Comparison of ENCODE assay signal across 20 cellular contexts in the genomic region with DNA sequence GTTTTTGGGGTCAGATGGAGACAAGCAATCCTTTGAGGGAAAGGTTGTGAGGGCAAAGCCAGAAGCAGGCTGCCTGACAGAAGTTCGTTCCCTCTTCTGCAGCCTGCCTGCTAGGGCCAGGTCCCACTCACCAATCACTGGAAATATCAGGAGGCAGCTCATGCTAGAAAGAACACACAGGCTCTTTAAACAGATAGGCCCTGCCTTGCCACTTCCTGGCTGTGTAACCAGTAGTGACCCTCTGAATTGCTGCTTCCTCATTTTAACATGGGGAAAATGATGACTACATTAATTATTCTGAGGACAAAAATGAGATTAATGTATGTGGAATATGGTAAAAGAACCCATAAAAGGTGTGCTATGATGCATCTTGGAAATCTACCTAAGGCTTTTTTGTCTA. TPM values are rescaled to one million over a fixed set of nuclear protein-coding genes. Genes with fewer than 3 reads are reported as not detected.
DNase-seq lines count a peak whose midpoint lies in the region; ATAC-seq and TF ChIP-seq lines count a peak whose summit lies in the region.
"Had no signal": no experiment of that assay in that cellular context is flagged by ENCODE, and none has a peak within 500 bp of the region (broad histone marks: within the 10 kb centered on the region; RNA-seq: fewer than 3 reads in every experiment).

No MANE protein-coding gene starts in this region.

- H3K27me3 ChIP-seq in HCT116 (ENCODE audit: insufficient read depth, low read length) (no peaks in the 10 kb centered on the region), adrenal gland (no peaks in the 10 kb centered on the region), esophagus muscularis mucosa (no peaks in the 10 kb centered on the region)
- H3K27me3 ChIP-seq: esophagus squamous epithelium, left lung had no signal

- TF ChIP-seq CTCF in HCT116 (IDR thresholded peaks at IDR 0.05 in 2 of 3, conservative IDR thresholded peaks at IDR 0.05 in 1 of 3; ENCODE audit: borderline replicate concordance in 1 of 3, insufficient read depth in 1 of 3, low read depth in 2 of 3, low read length in 2 of 3) (no peak), adrenal gland (IDR thresholded peaks at IDR 0.05) (no peak), esophagus muscularis mucosa (IDR thresholded peaks at IDR 0.05) (no peak)

- H3K4me1 ChIP-seq in HCT116 (ENCODE audit: control insufficient read depth in 1 of 2, insufficient read depth in 2 of 2, low read length in 2 of 2): no peaks in the 10 kb centered on the region
- H3K4me1 ChIP-seq in adrenal gland (replicated peaks in 1 of 2): peaks cover 16 to 33% of the 10 kb centered on the region in 2 donors
- H3K4me1 ChIP-seq in esophagus muscularis mucosa: peaks cover 0 to 19% (median 8%) of the 10 kb centered on the region in 4 donors

- no peaks in the 10 kb centered on the region for H3K9me3 Mint-ChIP-seq in stimulated activated memory B cell treated with anti-CD40 and anti-IgM and Interleukin-4, amounts not matched to agents 10 μg/mL and 1 μg/mL and 100 μg/mL, for 72 hours
- H3K9me3 Mint-ChIP-seq: central memory CD8-positive, alpha-beta T cell; T-cell had no signal

- H3K4me3 ChIP-seq in HCT116 (replicated peaks in 1 of 2; ENCODE audit: low read depth in 1 of 2, low read length in 2 of 2): no peak overlapping the region
- H3K4me3 ChIP-seq in adrenal gland: no peak overlapping the region
- H3K4me3 ChIP-seq in esophagus muscularis mucosa: no peak overlapping the region
- H3K4me3 ChIP-seq: esophagus squamous epithelium, left lung, mucosa of descending colon had no signal

- no peak for TF ChIP-seq RAD21 in HCT116 (IDR thresholded peaks at IDR 0.05; ENCODE audit: low read depth)

- DNase-seq in HCT116 (ENCODE audit: low read depth, low spot score) (no peak), NOMO-1 treated with dmso at 0.1 percent for 144 hours (lab: John Stamatoyannopoulos, UW; ENCODE audit: unreplicated experiment) (peak; percentile 4), adrenal gland (peak in 1 of 7 donors; percentile 24), esophagus muscularis mucosa (ENCODE audit: extremely low spot score) (no peak), NCI-H1694 treated with DMSO at 0.1 percent for 48 hours (lab: John Stamatoyannopoulos, UW) (no peak)
- DNase-seq: activated CD4-positive, CD25-positive, alpha-beta regulatory T cell; aorta; esophagus squamous epithelium; left lung; NCI-H1436 treated with DMSO at 0.1 percent for 48 hours; NCI-H226; nucleus accumbens; right cardiac atrium; T-cell had no signal

- H3K4me1 Mint-ChIP-seq in stimulated activated memory B cell treated with anti-CD40 and anti-IgM and Interleukin-4, amounts not matched to agents 10 μg/mL and 1 μg/mL and 100 μg/mL, for 72 hours: peaks cover 11% of the 10 kb centered on the region

- peaks cover 81% of the 10 kb centered on the region for H3K36me3 Mint-ChIP-seq in stimulated activated memory B cell treated with anti-CD40 and anti-IgM and Interleukin-4, amounts not matched to agents 10 μg/mL and 1 μg/mL and 100 μg/mL, for 72 hours

- RAD21 ChIA-PET in HCT116 (lab: Charles Lee; ENCODE audit: low non-redundant PET in 1 of 2, low total read pairs in 2 of 2, uncharacterized antibody in 2 of 2, unreplicated experiment in 2 of 2): no interaction called here

- BruUV-seq in HCT116 (replicated peaks; lab: Mats Ljungman, UMichigan): TSS peak; percentile 9

- H3K9me3 ChIP-seq in HCT116 (ENCODE audit: control insufficient read depth in 1 of 2, insufficient read depth in 1 of 2, low read depth in 1 of 2, low read length in 2 of 2) (no peaks in the 10 kb centered on the region), adrenal gland (replicated peaks in 1 of 3) (no peaks in the 10 kb centered on the region), esophagus muscularis mucosa (no peaks in the 10 kb centered on the region)
- H3K9me3 ChIP-seq: esophagus squamous epithelium, left lung, mucosa of descending colon had no signal

- no peaks in the 10 kb centered on the region for H3K27me3 Mint-ChIP-seq in stimulated activated memory B cell treated with anti-CD40 and anti-IgM and Interleukin-4, amounts not matched to agents 10 μg/mL and 1 μg/mL and 100 μg/mL, for 72 hours
- H3K27me3 Mint-ChIP-seq: central memory CD8-positive, alpha-beta T cell; T-cell had no signal

- H3K4me2 ChIP-seq in HCT116 (ENCODE audit: low read length): no peak overlapping the region

- ATAC-seq in HCT116: no peak
- no peak for ATAC-seq in stimulated activated memory B cell treated with anti-CD40 and anti-IgM and Interleukin-4, amounts not matched to agents 10 μg/mL and 1 μg/mL and 100 μg/mL, for 72 hours
- no peak for ATAC-seq in GM19467 (IDR thresholded peaks at IDR 0.05; ENCODE audit: unreplicated experiment)
- ATAC-seq: left lung, mucosa of descending colon, right cardiac atrium, T-cell had no signal

- POLR2A ChIA-PET in HCT116 (lab: Charles Lee): no interaction called here

- CTCF ChIA-PET in HCT116 (lab: Charles Lee): no interaction called here

- no peak overlapping the region for H3K9ac ChIP-seq in HCT116 (ENCODE audit: low read length)

- TF ChIP-seq POLR2A in HCT116 (IDR thresholded peaks at IDR 0.05; ENCODE audit: borderline replicate concordance, extremely low read depth, insufficient read depth, insufficient read length) (no peak), adrenal gland (IDR thresholded peaks at IDR 0.05) (no peak), esophagus muscularis mucosa (IDR thresholded peaks at IDR 0.05; ENCODE audit: low read depth) (no peak)

- intact Hi-C loops in HCT116 (cut with micrococcal nuclease): no loop called here
- intact Hi-C loops in adrenal gland (cut with DNase I): no loop called here
- intact Hi-C loops in esophagus muscularis mucosa (cut with DNase I): loop anchor here (10.0 kb wide), 2 partner anchors 179 to 569 kb away; no protein-coding TSS in a partner anchor

- no peaks in the 10 kb centered on the region for H3K79me2 ChIP-seq in HCT116 (ENCODE audit: insufficient read depth, low read length)

- no peak for TF ChIP-seq EP300 in esophagus muscularis mucosa (IDR thresholded peaks at IDR 0.05)

- H3K9me2 ChIP-seq in HCT116 (ENCODE audit: insufficient read depth): no peaks in the 10 kb centered on the region

- no peak overlapping the region for H3K27ac ChIP-seq in HCT116 (ENCODE audit: low read depth, low read length)
- peak overlapping the region in 3 of 5 donors; percentile 27 to 38 (median 34) for H3K27ac ChIP-seq in adrenal gland
- peak overlapping the region in 1 of 4 donors; percentile 20 for H3K27ac ChIP-seq in esophagus muscularis mucosa (replicated peaks in 1 of 4)
- H3K27ac ChIP-seq: left lung had no signal

- WGBS in adrenal gland, 4 donors: 65 to 80% (median 73%) methylated on average over 1 of the region's 1 CpG
- WGBS in esophagus muscularis mucosa: 67% methylated on average over 1 of the region's 1 CpG

- H3K36me3 ChIP-seq in HCT116 (ENCODE audit: control insufficient read depth in 1 of 2, insufficient read depth in 2 of 2, low read length in 2 of 2) (peaks cover 20 to 24% of the 10 kb centered on the region in 2 experiments; a peak in 3 of 4 replicates), adrenal gland (replicated peaks in 1 of 2) (peaks cover 0 to 35% of the 10 kb centered on the region in 2 donors), esophagus muscularis mucosa (peaks cover 37 to 81% (median 57%) of the 10 kb centered on the region in 4 donors)

- H4K20me1 ChIP-seq in HCT116 (ENCODE audit: insufficient read depth): no peaks in the 10 kb centered on the region

- H3K27ac Mint-ChIP-seq in stimulated activated memory B cell treated with anti-CD40 and anti-IgM and Interleukin-4, amounts not matched to agents 10 μg/mL and 1 μg/mL and 100 μg/mL, for 72 hours: peak overlapping the region; percentile 36
- H3K27ac Mint-ChIP-seq: T-cell had no signal

- no peak overlapping the region for H2AFZ ChIP-seq in HCT116 (ENCODE audit: low read depth, low read length, poor library complexity, severe bottlenecking)

- H3K4me3 Mint-ChIP-seq in stimulated activated memory B cell treated with anti-CD40 and anti-IgM and Interleukin-4, amounts not matched to agents 10 μg/mL and 1 μg/mL and 100 μg/mL, for 72 hours: no peak overlapping the region
- H3K4me3 Mint-ChIP-seq: central memory CD8-positive, alpha-beta T cell; T-cell had no signal

TF ChIP-seq in HCT116, 20 proteins besides CTCF, POLR2A, EP300 and RAD21:
- no peak for TF ChIP-seq EGR1 (IDR thresholded peaks at IDR 0.05; ENCODE audit: low read depth)
- no peak for TF ChIP-seq MAX (IDR thresholded peaks at IDR 0.05)
- no peak for TF ChIP-seq CBX3 (IDR thresholded peaks at IDR 0.05; ENCODE audit: low read depth)
- no peak for TF ChIP-seq JUND (IDR thresholded peaks at IDR 0.05)
- TF ChIP-seq POLR2AphosphoS5 (IDR thresholded peaks at IDR 0.05; ENCODE audit: low read depth, low read length): no peak
- TF ChIP-seq, protein P1, sequence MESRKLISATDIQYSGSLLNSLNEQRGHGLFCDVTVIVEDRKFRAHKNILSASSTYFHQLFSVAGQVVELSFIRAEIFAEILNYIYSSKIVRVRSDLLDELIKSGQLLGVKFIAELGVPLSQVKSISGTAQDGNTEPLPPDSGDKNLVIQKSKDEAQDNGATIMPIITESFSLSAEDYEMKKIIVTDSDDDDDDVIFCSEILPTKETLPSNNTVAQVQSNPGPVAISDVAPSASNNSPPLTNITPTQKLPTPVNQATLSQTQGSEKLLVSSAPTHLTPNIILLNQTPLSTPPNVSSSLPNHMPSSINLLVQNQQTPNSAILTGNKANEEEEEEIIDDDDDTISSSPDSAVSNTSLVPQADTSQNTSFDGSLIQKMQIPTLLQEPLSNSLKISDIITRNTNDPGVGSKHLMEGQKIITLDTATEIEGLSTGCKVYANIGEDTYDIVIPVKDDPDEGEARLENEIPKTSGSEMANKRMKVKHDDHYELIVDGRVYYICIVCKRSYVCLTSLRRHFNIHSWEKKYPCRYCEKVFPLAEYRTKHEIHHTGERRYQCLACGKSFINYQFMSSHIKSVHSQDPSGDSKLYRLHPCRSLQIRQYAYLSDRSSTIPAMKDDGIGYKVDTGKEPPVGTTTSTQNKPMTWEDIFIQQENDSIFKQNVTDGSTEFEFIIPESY (IDR thresholded peaks at IDR 0.05; ENCODE audit: extremely low read depth, insufficient replicate concordance, low read length): no peak
- TF ChIP-seq SP1 (IDR thresholded peaks at IDR 0.05; ENCODE audit: low read depth): no peak
- TF ChIP-seq SIN3A (IDR thresholded peaks at IDR 0.05; ENCODE audit: low read depth): no peak
- TF ChIP-seq CEBPB (IDR thresholded peaks at IDR 0.05; ENCODE audit: low read depth): no peak

RNA-seq across cellular contexts. Expression of gene MRLN, which starts 50.5 kb away (rescaled TPM):
- total RNA-seq in HCT116 (2021; ENCODE audit: unreplicated experiment) (not detected), adrenal gland (not detected), esophagus muscularis mucosa (not detected)
- not detected in 2 replicates for polyA plus RNA-seq in HCT116 (2012)
- polyA plus RNA-seq in adrenal gland: 1 to 10 TPM in 1 of 3 donors, under 1 TPM in 1, not detected in 1; 0.64 to 2.0 TPM
- total RNA-seq: esophagus squamous epithelium, HT-29, left lung, LHCN-M2, mucosa of descending colon, right cardiac atrium, T-cell had no signal
- polyA plus RNA-seq: aorta, right cardiac atrium had no signal
